21 cellular contexts compared by ENCODE assay signal in genomic region chr7:127953423-127953822, GRCh38.
A peak's percentile ranks its signal among the peaks of the same experiment; 100 is the strongest.
DNase-seq lines count a peak whose midpoint lies in the region; ATAC-seq and TF ChIP-seq lines count a peak whose summit lies in the region.
"Had no signal": no experiment of that assay in that cellular context is flagged by ENCODE, and none has a peak within 500 bp of the region (broad histone marks: within the 10 kb centered on the region; RNA-seq: fewer than 3 reads in every experiment).

No MANE protein-coding gene starts in this region.

- peaks cover 19% of the 10 kb centered on the region for H3K36me3 ChIP-seq in neutrophil

- DNase-seq in NCI-H82 (lab: John Stamatoyannopoulos, UW) (peak; percentile 73), naive B cell (no peak), SHP77 treated with DMSO at 0.1 percent for 48 hours (lab: John Stamatoyannopoulos, UW) (no peak), NCI-H446 treated with DMSO at 0.1 percent for 48 hours (lab: John Stamatoyannopoulos, UW) (no peak)
- DNase-seq: C1 segment of cervical spinal cord; CD4-positive, CD25-positive, alpha-beta regulatory T cell; CD8-positive, alpha-beta memory T cell; COR-L47; DMS 273 treated with DMSO at 0.1 percent for 48 hours; DMS53; DND-41; EL; HCEC 1CT; HFFc6; IMR-90 had no signal

- peak overlapping the region; percentile 76 for H3K27ac Mint-ChIP-seq in activated T-helper 17 cell treated with anti-CD3 and anti-CD28 coated beads, Interleukin-2, amount 50 U/mL, for 72 hours
- H3K27ac Mint-ChIP-seq in naive B cell = peak overlapping the region in 4 of 6 donors; percentile 9 to 87 (median 70)
- H3K27ac Mint-ChIP-seq: HFFc6 had no signal

- H3K36me3 Mint-ChIP-seq in activated T-helper 17 cell treated with anti-CD3 and anti-CD28 coated beads, Interleukin-2, amount 50 U/mL, for 72 hours (ENCODE audit: low read depth) = peaks cover 44% of the 10 kb centered on the region
- H3K36me3 Mint-ChIP-seq in naive B cell = peaks cover 5 to 13% of the 10 kb centered on the region in 2 donors

- no peak for TF ChIP-seq CTCF in neutrophil (IDR thresholded peaks at IDR 0.05)

- no peak overlapping the region for H3K4me3 Mint-ChIP-seq in activated T-helper 17 cell treated with anti-CD3 and anti-CD28 coated beads, Interleukin-2, amount 50 U/mL, for 72 hours
- no peak overlapping the region for H3K4me3 Mint-ChIP-seq in naive B cell
- H3K4me3 Mint-ChIP-seq: CD4-positive, CD25-positive, alpha-beta regulatory T cell; CD8-positive, alpha-beta memory T cell; HFFc6 had no signal

- H3K27me3 ChIP-seq in neutrophil = no peaks in the 10 kb centered on the region

- no peaks in the 10 kb centered on the region for H3K27me3 Mint-ChIP-seq in activated T-helper 17 cell treated with anti-CD3 and anti-CD28 coated beads, Interleukin-2, amount 50 U/mL, for 72 hours
- H3K27me3 Mint-ChIP-seq in naive B cell = no peaks in the 10 kb centered on the region
- H3K27me3 Mint-ChIP-seq: CD4-positive, CD25-positive, alpha-beta regulatory T cell had no signal

- H3K4me1 Mint-ChIP-seq in activated T-helper 17 cell treated with anti-CD3 and anti-CD28 coated beads, Interleukin-2, amount 50 U/mL, for 72 hours = peaks cover 10% of the 10 kb centered on the region
- H3K4me1 Mint-ChIP-seq in naive B cell = peaks cover 0 to 8% (median 2%) of the 10 kb centered on the region in 3 donors

- H3K4me1 ChIP-seq in neutrophil (ENCODE audit: control insufficient read depth in 1 of 2, insufficient read depth in 1 of 2, low read depth in 1 of 2, low read length in 1 of 2) = peaks cover 23 to 27% of the 10 kb centered on the region in 2 experiments
- H3K4me1 ChIP-seq: A549 had no signal

- H3K9me3 Mint-ChIP-seq in activated T-helper 17 cell treated with anti-CD3 and anti-CD28 coated beads, Interleukin-2, amount 50 U/mL, for 72 hours = no peaks in the 10 kb centered on the region
- H3K9me3 Mint-ChIP-seq in naive B cell = no peaks in the 10 kb centered on the region
- H3K9me3 Mint-ChIP-seq: CD4-positive, CD25-positive, alpha-beta regulatory T cell; CD8-positive, alpha-beta memory T cell; HFFc6 had no signal

- H3K4me3 ChIP-seq in neutrophil (ENCODE audit: low read depth in 1 of 2, low read length in 1 of 2) = no peak overlapping the region
- H3K4me3 ChIP-seq: A549, K562 had no signal

- H3K9me3 ChIP-seq in neutrophil = no peaks in the 10 kb centered on the region
- H3K9me3 ChIP-seq: A549 had no signal

- no peak for ATAC-seq in activated T-helper 17 cell treated with anti-CD3 and anti-CD28 coated beads, Interleukin-2, amount 50 U/mL, for 72 hours (replicated peaks)
- ATAC-seq in naive B cell (ENCODE audit: low read depth in 2 of 2) = no peak
- no peak for ATAC-seq in activated CD4-positive, CD25-positive, alpha-beta regulatory T cell treated with anti-CD3 and anti-CD28 coated beads, Interleukin-2, amount 50 U/mL, for 24 hours
- no peak for ATAC-seq in HG02973 (IDR thresholded peaks at IDR 0.05; ENCODE audit: unreplicated experiment)
- ATAC-seq: A549, K562 had no signal

- peak overlapping the region; percentile 57 for H3K27ac ChIP-seq in neutrophil
- H3K27ac ChIP-seq: A549 had no signal
